ENCODE assay signal across 15 cellular contexts in the genomic region with DNA sequence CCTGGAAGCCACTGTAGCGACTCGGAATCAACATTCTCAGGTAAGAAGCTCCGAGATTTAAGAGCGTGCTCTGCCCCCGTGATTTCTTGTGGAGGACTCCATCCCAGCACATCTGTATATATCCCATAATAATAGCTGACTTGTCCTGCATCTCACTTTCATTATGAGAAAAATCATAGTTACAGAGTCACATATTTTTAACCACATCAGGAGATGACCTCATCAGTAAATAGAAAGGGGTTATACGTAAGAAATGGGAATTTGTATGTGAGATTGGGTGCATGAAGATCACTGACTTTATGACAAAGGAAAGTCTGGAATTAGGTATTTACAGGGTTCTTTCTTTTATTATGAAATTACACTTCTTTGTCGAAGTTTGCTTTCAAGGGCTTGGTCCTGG. TPM values are rescaled to one million over a fixed set of nuclear protein-coding genes. Genes with fewer than 3 reads are reported as not detected.
A peak's percentile ranks its signal among the peaks of the same experiment; 100 is the strongest.
DNase-seq lines count a peak whose midpoint lies in the region; ATAC-seq and TF ChIP-seq lines count a peak whose summit lies in the region.
"Had no signal": no experiment of that assay in that cellular context is flagged by ENCODE, and none has a peak within 500 bp of the region (broad histone marks: within the 10 kb centered on the region; RNA-seq: fewer than 3 reads in every experiment).

No MANE protein-coding gene starts in this region.

- CTCF ChIA-PET in PC-3 (lab: Charles Lee): no interaction called here

- intact Hi-C loops in PC-3 (cut with micrococcal nuclease): no loop called here

- H3K27me3 ChIP-seq in GM23338 (ENCODE audit: insufficient read depth): no peaks in the 10 kb centered on the region
- H3K27me3 ChIP-seq in PC-3 (ENCODE audit: low read length): no peaks in the 10 kb centered on the region
- no peaks in the 10 kb centered on the region for H3K27me3 ChIP-seq in smooth muscle cell (ENCODE audit: low read depth)
- H3K27me3 ChIP-seq in SJCRH30: no peaks in the 10 kb centered on the region; the same call in 1 of the 2 replicates

- ATAC-seq in GM23338 (no peak), PC-3 (peak; percentile 16; the same call in 1 of the 2 replicates)
- ATAC-seq: CD8-positive, alpha-beta T cell; SK-N-SH treated with all-trans-retinoic acid at 6 μM for 48 hours had no signal

- BruUV-seq in PC-3 (replicated peaks; lab: Mats Ljungman, UMichigan): no TSS peak

- no peaks in the 10 kb centered on the region for H3K79me2 ChIP-seq in GM23338 (replicated peaks; ENCODE audit: insufficient read depth)
- no peaks in the 10 kb centered on the region for H3K79me2 ChIP-seq in PC-3 (ENCODE audit: low read length)
- no peaks in the 10 kb centered on the region for H3K79me2 ChIP-seq in smooth muscle cell (ENCODE audit: low read depth)

- no peaks in the 10 kb centered on the region for H3K4me1 Mint-ChIP-seq in GM23338
- H3K4me1 Mint-ChIP-seq in immature natural killer cell: peaks cover under 1 to 6% of the 10 kb centered on the region in 2 donors

- POLR2A ChIA-PET in PC-3 (lab: Charles Lee; ENCODE audit: unreplicated experiment): no interaction called here

- TF ChIP-seq CTCF in GM23338 (conservative IDR thresholded peaks at IDR 0.05; ENCODE audit: low read depth in 2 of 2) (no peak), PC-3 (conservative IDR thresholded peaks at IDR 0.05; ENCODE audit: low read depth, low read length) (no peak), smooth muscle cell (IDR thresholded peaks at IDR 0.05; ENCODE audit: borderline replicate concordance, insufficient read depth, poor library complexity, severe bottlenecking) (no peak)

- no peak for DNase-seq in GM23338 (ENCODE audit: low spot score)
- peak; percentile 23 for DNase-seq in PC-3
- DNase-seq in fibroblast of peridontal ligament (ENCODE audit: extremely low read depth): peak; percentile 21
- DNase-seq in smooth muscle cell (lab: John Stamatoyannopoulos, UW; ENCODE audit: unreplicated experiment): no peak
- no peak for DNase-seq in SJCRH30
- no peak for DNase-seq in T1000 (lab: John Stamatoyannopoulos, UW)
- no peak for DNase-seq in immature natural killer cell
- DNase-seq: ACHN; CD8-positive, alpha-beta T cell; MV-4-11; NCI-H1436; NCI-H2081; NCI-H526; NK-92 treated with Interleukin-12 subunit alpha and Interleukin-12 subunit beta, amount 100 ng/mL, for 24 hours had no signal

- H3K4me3 Mint-ChIP-seq in GM23338: no peak overlapping the region
- no peak overlapping the region for H3K4me3 Mint-ChIP-seq in immature natural killer cell
- H3K4me3 Mint-ChIP-seq: CD8-positive, alpha-beta T cell had no signal

- H3K27ac Mint-ChIP-seq in GM23338: no peak overlapping the region
- no peak overlapping the region for H3K27ac Mint-ChIP-seq in immature natural killer cell
- H3K27ac Mint-ChIP-seq: CD8-positive, alpha-beta T cell had no signal

- H3K27ac ChIP-seq in GM23338 (ENCODE audit: low read depth) (no peak overlapping the region), PC-3 (ENCODE audit: low read length) (peak overlapping the region; percentile 10; the same call in 1 of the 2 replicates), smooth muscle cell (ENCODE audit: low read depth) (peak overlapping the region; percentile 63), SJCRH30 (no peak overlapping the region)

- no peak overlapping the region for H3K4me2 ChIP-seq in GM23338
- peak overlapping the region; percentile 18 for H3K4me2 ChIP-seq in PC-3 (ENCODE audit: low read length)
- H3K4me2 ChIP-seq in smooth muscle cell: peak overlapping the region; percentile 74

- no peaks in the 10 kb centered on the region for H3K27me3 Mint-ChIP-seq in GM23338 (ENCODE audit: insufficient read depth, low read depth, poor library complexity)
- peaks cover 5 to 19% (median 5%) of the 10 kb centered on the region in 3 donors for H3K27me3 Mint-ChIP-seq in immature natural killer cell (ENCODE audit: low read depth in 3 of 3)

- H4K20me1 ChIP-seq in GM23338 (replicated peaks; ENCODE audit: insufficient read depth) (no peaks in the 10 kb centered on the region), PC-3 (ENCODE audit: low read length) (no peaks in the 10 kb centered on the region), smooth muscle cell (ENCODE audit: low read depth) (no peaks in the 10 kb centered on the region)

- H3F3A ChIP-seq in GM23338 (replicated peaks; ENCODE audit: low read depth) (no peaks in the 10 kb centered on the region), PC-3 (ENCODE audit: low read length, unreplicated experiment) (no peaks in the 10 kb centered on the region), smooth muscle cell (ENCODE audit: low read depth) (no peaks in the 10 kb centered on the region)

- H3K9ac ChIP-seq in PC-3 (ENCODE audit: low read length) (no peak overlapping the region), smooth muscle cell (ENCODE audit: low read depth) (no peak overlapping the region)

- no peak overlapping the region for H3K4me3 ChIP-seq in GM23338
- no peak overlapping the region for H3K4me3 ChIP-seq in PC-3 (ENCODE audit: low read length)
- no peak overlapping the region for H3K4me3 ChIP-seq in smooth muscle cell
- no peak overlapping the region for H3K4me3 ChIP-seq in SJCRH30

- H3K9me3 Mint-ChIP-seq in GM23338: no peaks in the 10 kb centered on the region
- H3K9me3 Mint-ChIP-seq in immature natural killer cell: no peaks in the 10 kb centered on the region
- H3K9me3 Mint-ChIP-seq: CD8-positive, alpha-beta T cell had no signal

- H2AFZ ChIP-seq in GM23338: peak overlapping the region; percentile 35; the same call in 1 of the 2 replicates
- H2AFZ ChIP-seq in PC-3 (ENCODE audit: low read length): no peak overlapping the region
- H2AFZ ChIP-seq in smooth muscle cell (ENCODE audit: low read depth): peak overlapping the region; percentile 22

- 85% methylated on average over 7 of the region's 7 CpGs for WGBS in smooth muscle cell (ENCODE audit: low lambda C conversion rate)

- H3K36me3 Mint-ChIP-seq in GM23338 (ENCODE audit: low read depth): no peaks in the 10 kb centered on the region
- no peaks in the 10 kb centered on the region for H3K36me3 Mint-ChIP-seq in immature natural killer cell
- H3K36me3 Mint-ChIP-seq: CD8-positive, alpha-beta T cell had no signal

- H3K9me2 ChIP-seq in GM23338 (ENCODE audit: insufficient read depth) (no peaks in the 10 kb centered on the region), PC-3 (replicated peaks; ENCODE audit: low read length) (no peaks in the 10 kb centered on the region)

- H3K36me3 ChIP-seq in GM23338 (ENCODE audit: insufficient read depth): no peaks in the 10 kb centered on the region
- H3K36me3 ChIP-seq in PC-3 (ENCODE audit: low read depth, low read length): no peaks in the 10 kb centered on the region
- no peaks in the 10 kb centered on the region for H3K36me3 ChIP-seq in smooth muscle cell (ENCODE audit: low read depth)
- H3K36me3 ChIP-seq in SJCRH30: no peaks in the 10 kb centered on the region

- H3K9me3 ChIP-seq in PC-3 (ENCODE audit: low read length) (no peaks in the 10 kb centered on the region), smooth muscle cell (replicated peaks; ENCODE audit: low read depth) (no peaks in the 10 kb centered on the region), SJCRH30 (replicated peaks) (no peaks in the 10 kb centered on the region; the same call in 1 of the 2 replicates)

- H3K4me1 ChIP-seq in GM23338 (ENCODE audit: insufficient read depth): no peaks in the 10 kb centered on the region
- peaks cover 31% of the 10 kb centered on the region for H3K4me1 ChIP-seq in PC-3 (ENCODE audit: insufficient read depth, low read length)
- H3K4me1 ChIP-seq in smooth muscle cell (ENCODE audit: low read depth): no peaks in the 10 kb centered on the region
- peaks cover 3% of the 10 kb centered on the region; the same call in 1 of the 2 replicates for H3K4me1 ChIP-seq in SJCRH30

TF ChIP-seq in GM23338, 12 proteins besides CTCF, POLR2A, EP300 and RAD21:
- TF ChIP-seq ZNF331 (CRISPR knock-in tag; IDR thresholded peaks at IDR 0.05; ENCODE audit: low read depth): no peak
- no peak for TF ChIP-seq EZH2phosphoT487 (IDR thresholded peaks at IDR 0.05; ENCODE audit: unreplicated experiment)
- TF ChIP-seq, protein P1, sequence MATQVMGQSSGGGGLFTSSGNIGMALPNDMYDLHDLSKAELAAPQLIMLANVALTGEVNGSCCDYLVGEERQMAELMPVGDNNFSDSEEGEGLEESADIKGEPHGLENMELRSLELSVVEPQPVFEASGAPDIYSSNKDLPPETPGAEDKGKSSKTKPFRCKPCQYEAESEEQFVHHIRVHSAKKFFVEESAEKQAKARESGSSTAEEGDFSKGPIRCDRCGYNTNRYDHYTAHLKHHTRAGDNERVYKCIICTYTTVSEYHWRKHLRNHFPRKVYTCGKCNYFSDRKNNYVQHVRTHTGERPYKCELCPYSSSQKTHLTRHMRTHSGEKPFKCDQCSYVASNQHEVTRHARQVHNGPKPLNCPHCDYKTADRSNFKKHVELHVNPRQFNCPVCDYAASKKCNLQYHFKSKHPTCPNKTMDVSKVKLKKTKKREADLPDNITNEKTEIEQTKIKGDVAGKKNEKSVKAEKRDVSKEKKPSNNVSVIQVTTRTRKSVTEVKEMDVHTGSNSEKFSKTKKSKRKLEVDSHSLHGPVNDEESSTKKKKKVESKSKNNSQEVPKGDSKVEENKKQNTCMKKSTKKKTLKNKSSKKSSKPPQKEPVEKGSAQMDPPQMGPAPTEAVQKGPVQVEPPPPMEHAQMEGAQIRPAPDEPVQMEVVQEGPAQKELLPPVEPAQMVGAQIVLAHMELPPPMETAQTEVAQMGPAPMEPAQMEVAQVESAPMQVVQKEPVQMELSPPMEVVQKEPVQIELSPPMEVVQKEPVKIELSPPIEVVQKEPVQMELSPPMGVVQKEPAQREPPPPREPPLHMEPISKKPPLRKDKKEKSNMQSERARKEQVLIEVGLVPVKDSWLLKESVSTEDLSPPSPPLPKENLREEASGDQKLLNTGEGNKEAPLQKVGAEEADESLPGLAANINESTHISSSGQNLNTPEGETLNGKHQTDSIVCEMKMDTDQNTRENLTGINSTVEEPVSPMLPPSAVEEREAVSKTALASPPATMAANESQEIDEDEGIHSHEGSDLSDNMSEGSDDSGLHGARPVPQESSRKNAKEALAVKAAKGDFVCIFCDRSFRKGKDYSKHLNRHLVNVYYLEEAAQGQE (IDR thresholded peaks at IDR 0.05; ENCODE audit: unreplicated experiment): no peak
- no peak for TF ChIP-seq NANOG (IDR thresholded peaks at IDR 0.05; ENCODE audit: borderline replicate concordance)

RNA-seq across cellular contexts. Expression of a gene that starts 16.4 kb away (rescaled TPM):
- 15.0 and 18.4 TPM in 2 replicates for total RNA-seq in GM23338 (2014; rRNA removed; shearing (Covaris generic))
- polyA plus RNA-seq in GM23338 (2016; fragmentation: Nextera tagmentation; extraction: Ambion mirVana) (39.5 and 41.9 TPM in 2 replicates), smooth muscle cell (29.1 and 31.2 TPM in 2 replicates), immature natural killer cell (10 to 100 TPM; 22.0 to 38.5 (median 37.1) TPM)
- total RNA-seq in PC-3 (2014; rRNA removed) (25.5 and 30.8 TPM in 2 replicates), smooth muscle cell (18.3 and 27.2 TPM in 2 replicates)
- 20.0 and 29.1 TPM in 2 replicates for total RNA-seq in SJCRH30 (2014; rRNA removed; shearing (Covaris generic))

Comparison
In these comparisons a context has a peak if more than half of its experiments do, and no peak if none do; other contexts are left out.
1. DNase-seq: peak in PC-3 (single experiment) and fibroblast of peridontal ligament (single experiment); none in GM23338 (single experiment), smooth muscle cell (single experiment), SJCRH30 (0 of 2), T1000 (single experiment) and immature natural killer cell (0 of 3).
2. H3K27ac ChIP-seq: peak in PC-3 (single experiment) and smooth muscle cell (single experiment); none in GM23338 (single experiment) and SJCRH30 (single experiment).